In genomic region chr1:27725374-27726172, GRCh38 we compare ENCODE assay signal across 8 cellular contexts. TPM values are rescaled to one million over a fixed set of nuclear protein-coding genes. Genes with fewer than 3 reads are reported as not detected.
A peak's percentile ranks its signal among the peaks of the same experiment; 100 is the strongest.
DNase-seq lines count a peak whose midpoint lies in the region; ATAC-seq and TF ChIP-seq lines count a peak whose summit lies in the region.

TSS of gene FAM76A (plus strand) at chr1:27725961. CDS start at chr1:27726081, 120 bp downstream.

- 15% methylated on average over 21 of the region's 72 CpGs for WGBS in SK-N-SH (ENCODE audit: low lambda C conversion rate)
- WGBS in suprapubic skin, result 1% methylated on average over 33 of the region's 72 CpGs

- ATAC-seq in HG02588 (IDR thresholded peaks at IDR 0.05; ENCODE audit: unreplicated experiment), result peak; percentile 90

- peaks cover 0 to 11% of the 10 kb centered on the region in 2 experiments for H3K36me3 ChIP-seq in SK-N-SH (replicated peaks in 1 of 2; ENCODE audit: control insufficient read depth in 1 of 2, insufficient read depth in 2 of 2, low read length in 1 of 2)
- peaks cover 9% of the 10 kb centered on the region for H3K36me3 ChIP-seq in suprapubic skin

- DNase-seq in GM10266 (ENCODE audit: extremely low spot score) (peak; percentile 99), NCI-H1048 (lab: John Stamatoyannopoulos, UW) (peak; percentile 98), SK-N-SH (peak; percentile 99), globus pallidus (ENCODE audit: low spot score) (peak; percentile 99), nucleus accumbens (lab: John Stamatoyannopoulos, UW) (peak; percentile 89 to 100 (median 99)), suprapubic skin (ENCODE audit: low spot score in 2 of 2) (peak; percentile 100)

- peak within 1 kb of the TSS; percentile 100 for H2AFZ ChIP-seq in SK-N-SH (ENCODE audit: low read depth)

- no peaks in the 10 kb centered on the region for H4K20me1 ChIP-seq in SK-N-SH (ENCODE audit: insufficient read depth)

- peak within 1 kb of the TSS; percentile 97 for H3K4me2 ChIP-seq in SK-N-SH

- peaks cover 7% of the 10 kb centered on the region for H3K36me3 Mint-ChIP-seq in activated naive CD4-positive, alpha-beta T cell treated with anti-CD3 and anti-CD28 coated beads, Interleukin-2, amount 50 U/mL, for 24 hours

- CTCF ChIA-PET in SK-N-SH (lab: Yijun Ruan, JAX), result interaction anchor here (0.8 to 1.9 kb wide), 26 partner anchors 10 to 424 kb away, joined by 3 to 27 read pairs (median 4); partner anchors contain the start of genes IFI6, PPP1R8 and STX12

- peaks cover 25% of the 10 kb centered on the region for H3K4me1 Mint-ChIP-seq in activated naive CD4-positive, alpha-beta T cell treated with anti-CD3 and anti-CD28 coated beads, Interleukin-2, amount 50 U/mL, for 24 hours

- peak within 1 kb of the TSS; percentile 90 for H3K27ac Mint-ChIP-seq in activated naive CD4-positive, alpha-beta T cell treated with anti-CD3 and anti-CD28 coated beads, Interleukin-2, amount 50 U/mL, for 24 hours

- 0 out of 2 replicates have a peak, but pooled peaks have one; percentile 39 for TF ChIP-seq RAD21 in SK-N-SH (IDR thresholded peaks at IDR 0.05; ENCODE audit: low read length)

- TF ChIP-seq CTCF in GM10266 (IDR thresholded peaks at IDR 0.05; ENCODE audit: control insufficient read depth, insufficient read depth, low read depth, missing control alignments), result peak; percentile 62
- peak; percentile 53 for TF ChIP-seq CTCF in SK-N-SH (IDR thresholded peaks at IDR 0.05)
- TF ChIP-seq CTCF in suprapubic skin (IDR thresholded peaks at IDR 0.05), result peak in 1 of 2 donors; percentile 57

- no peaks in the 10 kb centered on the region for H3K9me2 ChIP-seq in SK-N-SH

- H3K9me3 ChIP-seq in SK-N-SH (no peaks in the 10 kb centered on the region), suprapubic skin (no peaks in the 10 kb centered on the region)

- peak within 1 kb of the TSS; percentile 70 to 89 for H3K4me3 ChIP-seq in SK-N-SH (ENCODE audit: low read depth in 2 of 2, low read length in 1 of 2)
- H3K4me3 ChIP-seq in suprapubic skin, result peak within 1 kb of the TSS; percentile 99

- H3K9ac ChIP-seq in SK-N-SH, result peak within 1 kb of the TSS; percentile 93

- no peaks in the 10 kb centered on the region for H3K9me3 Mint-ChIP-seq in activated naive CD4-positive, alpha-beta T cell treated with anti-CD3 and anti-CD28 coated beads, Interleukin-2, amount 50 U/mL, for 24 hours

- H3K79me2 ChIP-seq in SK-N-SH (ENCODE audit: insufficient read depth), result peaks cover 22% of the 10 kb centered on the region

- H3K27me3 ChIP-seq in SK-N-SH (ENCODE audit: insufficient read depth), result no peaks in the 10 kb centered on the region
- H3K27me3 ChIP-seq in suprapubic skin, result no peaks in the 10 kb centered on the region

- H3K27ac ChIP-seq in SK-N-SH (ENCODE audit: low read depth in 2 of 2, low read length in 1 of 2) (peak within 1 kb of the TSS; percentile 62 to 74), suprapubic skin (peak within 1 kb of the TSS; percentile 96)

- H3F3A ChIP-seq in SK-N-SH (replicated peaks; ENCODE audit: insufficient read depth), result no peaks in the 10 kb centered on the region

- H3K27me3 Mint-ChIP-seq in activated naive CD4-positive, alpha-beta T cell treated with anti-CD3 and anti-CD28 coated beads, Interleukin-2, amount 50 U/mL, for 24 hours, result no peaks in the 10 kb centered on the region

- POLR2A ChIA-PET in SK-N-SH (lab: Yijun Ruan, JAX), result interaction anchor here (0.7 to 1.6 kb wide), 7 partner anchors 11 to 105 kb away, joined by 3 to 9 read pairs (median 3); partner anchors contain the start of genes IFI6, PPP1R8 and STX12

- H3K4me1 ChIP-seq in SK-N-SH (ENCODE audit: control insufficient read depth in 1 of 2, insufficient read depth in 2 of 2, low read depth in 1 of 2, low read length in 1 of 2) (peaks cover 3 to 5% of the 10 kb centered on the region in 2 experiments; a peak in 2 of 4 replicates), suprapubic skin (peaks cover 24% of the 10 kb centered on the region)

- peak within 1 kb of the TSS; percentile 87 for H3K4me3 Mint-ChIP-seq in activated naive CD4-positive, alpha-beta T cell treated with anti-CD3 and anti-CD28 coated beads, Interleukin-2, amount 50 U/mL, for 24 hours

- peak; percentile 27 to 80 for TF ChIP-seq POLR2A in suprapubic skin (IDR thresholded peaks at IDR 0.05)

- TF ChIP-seq EP300 in SK-N-SH (IDR thresholded peaks at IDR 0.05; ENCODE audit: borderline replicate concordance in 1 of 2, low read depth in 1 of 2, low read length in 1 of 2) (no peak), suprapubic skin (IDR thresholded peaks at IDR 0.05) (no peak)

TF ChIP-seq in SK-N-SH, 30 proteins besides CTCF, POLR2A, EP300 and RAD21 (continues in another document):
- TF ChIP-seq NFIC (IDR thresholded peaks at IDR 0.05; ENCODE audit: borderline replicate concordance), result no peak
- no peak for TF ChIP-seq EZH2phosphoT487 (IDR thresholded peaks at IDR 0.05; ENCODE audit: borderline replicate concordance, low read depth)
- TF ChIP-seq ELF1 (IDR thresholded peaks at IDR 0.05), result no peak
- TF ChIP-seq FOXJ3 (CRISPR knock-in tag; IDR thresholded peaks at IDR 0.05), result no peak
- TF ChIP-seq SMC3 (IDR thresholded peaks at IDR 0.05; ENCODE audit: low read depth, low read length), result peak; percentile 39; the same call in 1 of the 2 replicates
- peak; percentile 63 for TF ChIP-seq TAF1 (IDR thresholded peaks at IDR 0.05; ENCODE audit: borderline replicate concordance, low read depth, low read length)
- TF ChIP-seq YY1 (IDR thresholded peaks at IDR 0.05; ENCODE audit: low read depth), result no peak
- TF ChIP-seq RCOR1 (IDR thresholded peaks at IDR 0.05; ENCODE audit: low read length), result 0 out of 2 replicates have a peak, but pooled peaks have one; percentile 28
- TF ChIP-seq JUND (IDR thresholded peaks at IDR 0.05), result no peak
- TF ChIP-seq PBX3 (IDR thresholded peaks at IDR 0.05), result peak; percentile 99
- TF ChIP-seq USF1 (IDR thresholded peaks at IDR 0.05; ENCODE audit: borderline replicate concordance, low read depth), result peak; percentile 76; the same call in 1 of the 2 replicates
- TF ChIP-seq FOSL2 (IDR thresholded peaks at IDR 0.05; ENCODE audit: borderline replicate concordance, low read depth), result no peak
- TF ChIP-seq IRF3 (IDR thresholded peaks at IDR 0.05; ENCODE audit: low read depth, low read length), result peak; percentile 61
- no peak for TF ChIP-seq POLR2AphosphoS5 (IDR thresholded peaks at IDR 0.05; ENCODE audit: low read depth, low read length)
- TF ChIP-seq MAX (IDR thresholded peaks at IDR 0.05; ENCODE audit: low read depth), result peak; percentile 99
- TF ChIP-seq SIN3A (IDR thresholded peaks at IDR 0.05; ENCODE audit: borderline replicate concordance, low read depth, low read length), result peak; percentile 50; the same call in 1 of the 2 replicates
- TF ChIP-seq ZBTB33 (IDR thresholded peaks at IDR 0.05; ENCODE audit: borderline replicate concordance, low read depth), result peak; percentile 98
- TF ChIP-seq NRF1 (IDR thresholded peaks at IDR 0.05; ENCODE audit: low read depth, low read length), result no peak

RNA-seq across cellular contexts. Expression of gene FAM76A, which starts in this region (rescaled TPM):
- 2.9 and 4.2 TPM in 2 replicates for polyA plus RNA-seq in SK-N-SH (2012; rRNA removed)
- 2.5 and 2.6 TPM in 2 replicates for polyA plus RNA-seq in SK-N-SH (2012; cell fraction: cytosol; rRNA removed)
- polyA plus RNA-seq in SK-N-SH (2012; cell fraction: nucleus; rRNA removed), result 2.7 and 6.0 TPM in 2 replicates
- 10 to 100 TPM; 17.6 to 28.8 (median 20.8) TPM for total RNA-seq in suprapubic skin

Comparison
In these comparisons a context has a peak if more than half of its experiments do, and no peak if none do; other contexts are left out.
1. Peak in every context shown above with its lines: DNase-seq, ATAC-seq, H3K4me3 ChIP-seq and H3K27ac ChIP-seq.